17 cellular contexts compared by ENCODE assay signal in the genomic region with DNA sequence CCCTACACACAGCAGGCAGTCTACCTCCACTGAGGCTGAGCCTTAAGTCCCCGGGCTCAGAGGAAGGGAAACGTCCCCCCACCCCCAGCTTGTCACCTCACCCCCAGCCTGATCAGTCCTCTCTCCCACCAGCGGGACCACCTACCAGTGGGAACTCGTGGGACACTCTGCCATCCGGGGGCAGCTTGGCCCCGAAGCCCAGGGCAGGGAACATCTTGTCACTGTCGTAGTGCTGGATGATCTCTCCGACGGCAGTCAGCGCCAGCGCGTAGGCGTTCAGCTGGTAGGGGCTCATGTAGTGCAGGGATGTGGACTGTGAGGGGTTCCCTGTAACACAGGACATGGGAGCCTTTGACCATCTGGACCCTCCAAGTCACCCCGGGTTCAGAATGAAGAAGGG. TPM values are rescaled to one million over a fixed set of nuclear protein-coding genes. Genes with fewer than 3 reads are reported as not detected.
A peak's percentile ranks its signal among the peaks of the same experiment; 100 is the strongest.
DNase-seq lines count a peak whose midpoint lies in the region; ATAC-seq, FAIRE-seq and TF ChIP-seq lines count a peak whose summit lies in the region.
"Had no signal": no experiment of that assay in that cellular context is flagged by ENCODE, and none has a peak within 500 bp of the region (broad histone marks: within the 10 kb centered on the region; RNA-seq: fewer than 3 reads in every experiment).

No MANE protein-coding gene starts in this region.

- H3K9me3 Mint-ChIP-seq in IgD-negative memory B cell (no peaks in the 10 kb centered on the region), naive B cell (peaks cover 0 to 6% (median 2%) of the 10 kb centered on the region in 7 donors)
- H3K9me3 Mint-ChIP-seq in stimulated activated memory B cell treated with anti-CD40 and anti-IgM and Interleukin-4, amounts not matched to agents 10 μg/mL and 1 μg/mL and 100 μg/mL, for 72 hours, result no peaks in the 10 kb centered on the region
- H3K9me3 Mint-ChIP-seq: CD4-positive, alpha-beta T cell had no signal

- intact Hi-C loops in K562 (cut with micrococcal nuclease), result no loop called here
- intact Hi-C loops in sigmoid colon (cut with DNase I), result no loop called here

- 10% methylated on average over 12 of the region's 14 CpGs for WGBS in K562 (ENCODE audit: insufficient coverage, low coverage, missing lambda C conversion rate)
- WGBS in sigmoid colon, 2 donors, result 92 to 93% methylated on average over 14 of the region's 14 CpGs

- ATAC-seq in K562, result no peak
- ATAC-seq in naive B cell (ENCODE audit: low read depth in 2 of 2), result no peak
- no peak for ATAC-seq in stimulated activated memory B cell treated with anti-CD40 and anti-IgM and Interleukin-4, amounts not matched to agents 10 μg/mL and 1 μg/mL and 100 μg/mL, for 72 hours

- no peak overlapping the region for H3K4me3 ChIP-seq in K562
- H3K4me3 ChIP-seq in sigmoid colon, result no peak overlapping the region
- H3K4me3 ChIP-seq: A549; BLaER1 treated with 17β-estradiol and CSF1 and Interleukin-3, amounts not matched to agents 10 nM and 100 nM had no signal

- peaks cover 10% of the 10 kb centered on the region for H4K20me1 ChIP-seq in K562 (replicated peaks; ENCODE audit: control insufficient read depth, insufficient read depth, low read length)
- H4K20me1 ChIP-seq: BLaER1 treated with 17β-estradiol and CSF1 and Interleukin-3, amounts not matched to agents 10 nM and 100 nM had no signal

- no peaks in the 10 kb centered on the region for H3K36me3 ChIP-seq in K562 (ENCODE audit: control insufficient read depth, insufficient read depth, low read length)
- no peaks in the 10 kb centered on the region for H3K36me3 ChIP-seq in sigmoid colon

- no peak for TF ChIP-seq RAD21 in K562 (CRISPR knock-in tag; conservative IDR thresholded peaks at IDR 0.05 in 1 of 2, IDR thresholded peaks at IDR 0.05 in 1 of 2)

- H3K79me2 ChIP-seq in K562 (ENCODE audit: control insufficient read depth, insufficient read depth, low read length), result no peaks in the 10 kb centered on the region

- TF ChIP-seq EP300 in K562 (IDR thresholded peaks at IDR 0.05; ENCODE audit: low read length) (no peak), sigmoid colon (IDR thresholded peaks at IDR 0.05) (no peak)

- H3K27me3 Mint-ChIP-seq in IgD-negative memory B cell (no peaks in the 10 kb centered on the region), naive B cell (no peaks in the 10 kb centered on the region)
- H3K27me3 Mint-ChIP-seq in stimulated activated memory B cell treated with anti-CD40 and anti-IgM and Interleukin-4, amounts not matched to agents 10 μg/mL and 1 μg/mL and 100 μg/mL, for 72 hours, result no peaks in the 10 kb centered on the region
- H3K27me3 Mint-ChIP-seq: CD4-positive, alpha-beta T cell had no signal

- H3K27ac Mint-ChIP-seq in IgD-negative memory B cell, result peak overlapping the region; percentile 23 to 87 (median 86)
- peak overlapping the region in 4 of 6 donors; percentile 37 to 88 (median 58) for H3K27ac Mint-ChIP-seq in naive B cell
- H3K27ac Mint-ChIP-seq in stimulated activated memory B cell treated with anti-CD40 and anti-IgM and Interleukin-4, amounts not matched to agents 10 μg/mL and 1 μg/mL and 100 μg/mL, for 72 hours, result peak overlapping the region; percentile 91
- H3K27ac Mint-ChIP-seq: CD4-positive, alpha-beta T cell had no signal

- peaks cover 17% of the 10 kb centered on the region for H3K36me3 Mint-ChIP-seq in IgD-negative memory B cell
- H3K36me3 Mint-ChIP-seq in naive B cell, result peaks cover 19 to 57% of the 10 kb centered on the region in 2 donors
- peaks cover 40% of the 10 kb centered on the region for H3K36me3 Mint-ChIP-seq in stimulated activated memory B cell treated with anti-CD40 and anti-IgM and Interleukin-4, amounts not matched to agents 10 μg/mL and 1 μg/mL and 100 μg/mL, for 72 hours

- H3K9me3 ChIP-seq in K562 (replicated peaks; ENCODE audit: control insufficient read depth, insufficient read depth, low read depth, low read length) (no peaks in the 10 kb centered on the region), sigmoid colon (peaks cover 0 to 2% (median 0%) of the 10 kb centered on the region in 4 donors)

- POLR2A ChIA-PET in K562 (lab: Yijun Ruan, JAX), result interaction anchor here (1.1 to 1.2 kb wide), 2 partner anchors 8 to 10 kb away, joined by 3 to 5 read pairs; no protein-coding TSS in a partner anchor

- DNase-seq in K562 (ENCODE audit: extremely low read depth in 1 of 4, low spot score in 3 of 4) (no peak), naive B cell (no peak), middle frontal gyrus (ENCODE audit: extremely low spot score, low spot score) (no peak), sigmoid colon (no peak)
- DNase-seq in activated CD4-positive, CD25-positive, alpha-beta regulatory T cell treated with anti-CD3 and anti-CD28 coated beads, Interleukin-2, amount 50 U/mL, for 72 hours, result no peak
- DNase-seq: Calu3; CD4-positive, alpha-beta T cell; DMS 273 treated with DMSO at 0.1 percent for 48 hours; GOT3; H9; IMR-90 had no signal

- no peak overlapping the region for H3K9ac ChIP-seq in K562 (ENCODE audit: insufficient read depth in 1 of 2, low read depth in 2 of 2, low read length in 2 of 2)
- H3K9ac ChIP-seq: BLaER1 treated with 17β-estradiol and CSF1 and Interleukin-3, amounts not matched to agents 10 nM and 100 nM had no signal

- BruUV-seq in K562 (replicated peaks; lab: Mats Ljungman, UMichigan), result no TSS peak

- TF ChIP-seq CTCF in K562 (IDR thresholded peaks at IDR 0.05 in 2 of 3, conservative IDR thresholded peaks at IDR 0.05 in 1 of 3; ENCODE audit: insufficient read depth in 2 of 3, low read depth in 1 of 3, low read length in 3 of 3) (no peak), sigmoid colon (IDR thresholded peaks at IDR 0.05) (no peak)

- H3K4me1 Mint-ChIP-seq in IgD-negative memory B cell (peaks cover 35 to 42% (median 40%) of the 10 kb centered on the region in 3 donors), naive B cell (peaks cover 56 to 67% (median 67%) of the 10 kb centered on the region in 3 donors)
- peaks cover 73% of the 10 kb centered on the region for H3K4me1 Mint-ChIP-seq in stimulated activated memory B cell treated with anti-CD40 and anti-IgM and Interleukin-4, amounts not matched to agents 10 μg/mL and 1 μg/mL and 100 μg/mL, for 72 hours

- peaks cover 21 to 67% of the 10 kb centered on the region in 2 experiments; a peak in 3 of 5 replicates for H3K27me3 ChIP-seq in K562 (ENCODE audit: control insufficient read depth in 2 of 2, insufficient read depth in 2 of 2, low read length in 2 of 2)
- no peaks in the 10 kb centered on the region for H3K27me3 ChIP-seq in sigmoid colon
- H3K27me3 ChIP-seq: BLaER1 treated with 17β-estradiol and CSF1 and Interleukin-3, amounts not matched to agents 10 nM and 100 nM had no signal

- no peak for FAIRE-seq in K562 (lab: Jason Lieb, UNC)
- FAIRE-seq: A549 had no signal

- no peaks in the 10 kb centered on the region for H3K9me1 ChIP-seq in K562 (ENCODE audit: control insufficient read depth, insufficient read depth, low read length)

- no peak overlapping the region for H3K27ac ChIP-seq in K562 (ENCODE audit: extremely low read depth, low read depth, low read length)
- H3K27ac ChIP-seq in sigmoid colon, result no peak overlapping the region
- H3K27ac ChIP-seq: A549 had no signal

- CTCF ChIA-PET in K562 (lab: Yijun Ruan, JAX; ENCODE audit: low intra/inter-chr PET ratio), result no interaction called here

- H2AFZ ChIP-seq in K562 (ENCODE audit: low read depth, low read length), result no peak overlapping the region

- TF ChIP-seq POLR2A in K562 (conservative IDR thresholded peaks at IDR 0.05) (no peak), sigmoid colon (IDR thresholded peaks at IDR 0.05) (no peak)

- no peak overlapping the region for H3K4me2 ChIP-seq in K562 (ENCODE audit: insufficient read depth, low read length)
- H3K4me2 ChIP-seq: A549 had no signal

- H3K4me3 Mint-ChIP-seq in IgD-negative memory B cell (no peak overlapping the region), naive B cell (no peak overlapping the region)
- H3K4me3 Mint-ChIP-seq in stimulated activated memory B cell treated with anti-CD40 and anti-IgM and Interleukin-4, amounts not matched to agents 10 μg/mL and 1 μg/mL and 100 μg/mL, for 72 hours, result no peak overlapping the region
- H3K4me3 Mint-ChIP-seq: CD4-positive, alpha-beta T cell; H9 had no signal

- H3K4me1 ChIP-seq in K562 (replicated peaks in 1 of 2; ENCODE audit: control insufficient read depth in 2 of 2, insufficient read depth in 2 of 2, low read length in 2 of 2), result peaks cover 0 to 15% of the 10 kb centered on the region in 2 experiments; a peak in 4 of 5 replicates
- H3K4me1 ChIP-seq in sigmoid colon, result no peaks in the 10 kb centered on the region

- in situ Hi-C loops in K562 (cut with MboI), result no loop called here

TF ChIP-seq in K562, 482 proteins besides CTCF, POLR2A, EP300 and RAD21 (continues in another document):
- TF ChIP-seq EGR1 (conservative IDR thresholded peaks at IDR 0.05) (peak; percentile 49; the same call in 1 of the 2 replicates), SRSF3 (IDR thresholded peaks at IDR 0.05; ENCODE audit: insufficient read depth, low read length) (no peak)

RNA-seq across cellular contexts. Expression of a gene that starts 48.6 kb away (rescaled TPM):
- not detected for polyA plus RNA-seq in IgD-negative memory B cell
- not detected in 2 replicates for total RNA-seq in K562 (2011; cell fraction: chromatin; rRNA removed; ENCODE audit: low replicate concordance)
- 0.17 TPM in 1 of 2 replicates, not detected in the other for total RNA-seq in K562 (2011; cell fraction: nucleolus; rRNA removed)
- not detected in 2 replicates for total RNA-seq in K562 (2011; cell fraction: nucleoplasm; rRNA removed)
- total RNA-seq in K562 (2014; rRNA removed), result not detected in 2 replicates
- not detected in 2 replicates for total RNA-seq in K562 (2014; rRNA removed; fragmentation: Illumina TruSeq; extraction: Trizol)
- total RNA-seq in K562 (2015; rRNA removed; fragmentation: Illumina TruSeq; extraction: Trizol), result not detected in 2 replicates
- total RNA-seq in K562 (2021), result not detected in 2 replicates
- polyA plus RNA-seq in K562 (2011; rRNA removed), result not detected in 2 replicates
- not detected in 2 replicates for polyA plus RNA-seq in K562 (2011; cell fraction: cytosol; rRNA removed)
- polyA plus RNA-seq in K562 (2011; cell fraction: nucleus; rRNA removed), result not detected in 2 replicates
- polyA plus RNA-seq in K562 (2012), result 0.10 TPM in 1 of 2 replicates, not detected in the other
- not detected in 2 replicates for polyA plus RNA-seq in K562 (2014; fragmentation: Illumina TruSeq; extraction: Trizol)
- not detected for polyA plus RNA-seq in K562 (2014; fragmentation: Nextera tagmentation; extraction: Ambion mirVana)
- polyA plus RNA-seq in K562 (2014; rRNA removed), result not detected in 2 replicates
- not detected in 2 replicates for polyA minus RNA-seq in K562 (2011; rRNA and poly(A)+ RNA removed)
- not detected in 2 replicates for polyA minus RNA-seq in K562 (2011; cell fraction: cytosol; rRNA and poly(A)+ RNA removed)
- not detected in 2 replicates for polyA minus RNA-seq in K562 (2011; cell fraction: nucleus; rRNA and poly(A)+ RNA removed)
- not detected for polyA plus RNA-seq in naive B cell (ENCODE audit: low read depth in 6 of 6)
- total RNA-seq in sigmoid colon, result under 1 TPM in 1 of 4 donors, not detected in 3; 0.71 TPM
- polyA plus RNA-seq in sigmoid colon, result under 1 TPM; under 0.01 to 0.23 (median 0.10) TPM
- total RNA-seq: Calu3, H9, HT-29, IMR-90 had no signal
- polyA plus RNA-seq: AG04450 had no signal
